23 cellular contexts compared by ENCODE assay signal in genomic region chr2:175914846-175915245, GRCh38.
"Had no signal": no experiment of that assay in that cellular context is flagged by ENCODE, and none has a peak within 500 bp of the region (broad histone marks: within the 10 kb centered on the region; RNA-seq: fewer than 3 reads in every experiment).

No MANE protein-coding gene starts in this region.

- H3K36me3 Mint-ChIP-seq: stimulated activated effector memory CD8-positive, alpha-beta T cell treated with anti-CD3 and anti-CD28 coated beads, Interleukin-12 subunit alpha, Interleukin-12 subunit beta, amount 100 ng/mL, for 72 hours had no signal

- H3K4me1 Mint-ChIP-seq: naive thymus-derived CD8-positive, alpha-beta T cell; neural crest cell; stimulated activated effector memory CD8-positive, alpha-beta T cell treated with anti-CD3 and anti-CD28 coated beads, Interleukin-12 subunit alpha, Interleukin-12 subunit beta, amount 100 ng/mL, for 72 hours had no signal

- H3K27ac Mint-ChIP-seq: naive thymus-derived CD8-positive, alpha-beta T cell; nephron; stimulated activated effector memory CD8-positive, alpha-beta T cell treated with anti-CD3 and anti-CD28 coated beads, Interleukin-12 subunit alpha, Interleukin-12 subunit beta, amount 100 ng/mL, for 72 hours; stimulated activated naive CD8-positive, alpha-beta T cell treated with anti-CD3 and anti-CD28 coated beads, Interleukin-15, Interleukin-2, amounts not matched to agents 100 ng/mL and 50 ng/mL, for 24 hours had no signal

- H3K9me3 Mint-ChIP-seq: neural crest cell; stimulated activated effector memory CD8-positive, alpha-beta T cell treated with anti-CD3 and anti-CD28 coated beads, Interleukin-12 subunit alpha, Interleukin-12 subunit beta, amount 100 ng/mL, for 72 hours had no signal

- DNase-seq: kidney glomerular epithelial cell; left cardiac atrium; left lung; lower lobe of right lung; mammary epithelial cell; mesenchymal stem cell; naive thymus-derived CD8-positive, alpha-beta T cell; nucleus accumbens; pancreas; retina; right cardiac atrium; sigmoid colon; small intestine; spleen; stimulated activated CD4-positive, alpha-beta T cell treated with anti-CD3 and anti-CD28 coated beads, Interleukin-4, amount 100 ng/mL, for 24 hours; stimulated activated naive CD4-positive, alpha-beta T cell; tibial artery; trophoblast cell; upper lobe of right lung had no signal

- H3K4me3 Mint-ChIP-seq: naive thymus-derived CD8-positive, alpha-beta T cell; nephron; neural crest cell; stimulated activated effector memory CD8-positive, alpha-beta T cell treated with anti-CD3 and anti-CD28 coated beads, Interleukin-12 subunit alpha, Interleukin-12 subunit beta, amount 100 ng/mL, for 72 hours; stimulated activated naive CD8-positive, alpha-beta T cell treated with anti-CD3 and anti-CD28 coated beads, Interleukin-15, Interleukin-2, amounts not matched to agents 100 ng/mL and 50 ng/mL, for 24 hours had no signal
